In genomic region chr16:87316923-87317765, GRCh38 we compare ENCODE assay signal across 8 cellular contexts. TPM values are rescaled to one million over a fixed set of nuclear protein-coding genes. Genes with fewer than 3 reads are reported as not detected.
DNase-seq lines count a peak whose midpoint lies in the region; ATAC-seq and TF ChIP-seq lines count a peak whose summit lies in the region.

Gene C16orf95 (minus strand): TSS chr16:87317392. CDS start chr16:87317242, 150 bp downstream.

- intact Hi-C loops in PC-9 (cut with micrococcal nuclease; ENCODE audit: unreplicated experiment), result loop anchor here (5.0 kb wide), 2 partner anchors 65 to 320 kb away; partner anchors contain the start of gene FBXO31

- peak within 1 kb of the TSS; percentile 88 for H3K4me2 ChIP-seq in DOHH2 (ENCODE audit: low read length)
- H3K4me2 ChIP-seq in PC-9, result peak within 1 kb of the TSS; percentile 94

- H2AFZ ChIP-seq in PC-9, result peak within 1 kb of the TSS; percentile 98

- H3K4me1 Mint-ChIP-seq in activated T-cell treated with anti-CD3 and anti-CD28 coated beads, Interleukin-2, amount 50 U/mL, for 4 hours (ENCODE audit: low read depth), result peaks cover 14% of the 10 kb centered on the region

- H3F3A ChIP-seq in DOHH2 (ENCODE audit: control insufficient read depth, insufficient read depth) (peaks cover 3% of the 10 kb centered on the region; the same call in 1 of the 2 replicates), PC-9 (ENCODE audit: insufficient read depth, low read depth) (peaks cover 14% of the 10 kb centered on the region; the same call in 1 of the 2 replicates)

- no peaks in the 10 kb centered on the region for H3K27me3 Mint-ChIP-seq in activated T-cell treated with anti-CD3 and anti-CD28 coated beads, Interleukin-2, amount 50 U/mL, for 4 hours (ENCODE audit: low read depth)

- H4K20me1 ChIP-seq in DOHH2 (ENCODE audit: control insufficient read depth, insufficient read depth, low read depth, low read length), result no peaks in the 10 kb centered on the region
- no peaks in the 10 kb centered on the region for H4K20me1 ChIP-seq in PC-9 (ENCODE audit: insufficient read depth)

- TF ChIP-seq CTCF in DOHH2 (IDR thresholded peaks at IDR 0.05; ENCODE audit: low read depth, low read length, poor library complexity, severe bottlenecking), result peak; percentile 74
- peak; percentile 62 for TF ChIP-seq CTCF in PC-9 (conservative IDR thresholded peaks at IDR 0.05)

- H3K36me3 ChIP-seq in DOHH2 (ENCODE audit: control insufficient read depth, low read length) (peaks cover 19% of the 10 kb centered on the region), PC-9 (ENCODE audit: low read depth) (no peaks in the 10 kb centered on the region), muscle layer of colon (ENCODE audit: insufficient read depth, low read length) (no peaks in the 10 kb centered on the region)

- peak; percentile 89 for ATAC-seq in GM21737 (IDR thresholded peaks at IDR 0.05; ENCODE audit: unreplicated experiment)
- ATAC-seq in activated T-cell treated with anti-CD3 and anti-CD28 coated beads, Interleukin-2, amount 50 U/mL, for 4 hours, result peak; percentile 96
- ATAC-seq in esophagus mucosa, result peak; percentile 95

- CTCF ChIA-PET in PC-9 (lab: Charles Lee), result no interaction called here

- H3K9me2 ChIP-seq in DOHH2 (replicated peaks; ENCODE audit: control insufficient read depth, low read length) (no peaks in the 10 kb centered on the region), PC-9 (ENCODE audit: insufficient read depth) (no peaks in the 10 kb centered on the region)

- peaks cover 4% of the 10 kb centered on the region for H3K36me3 Mint-ChIP-seq in activated T-cell treated with anti-CD3 and anti-CD28 coated beads, Interleukin-2, amount 50 U/mL, for 4 hours (ENCODE audit: insufficient read depth)

- peak within 1 kb of the TSS; percentile 25 for H3K9ac ChIP-seq in muscle layer of colon (ENCODE audit: low read length)

- H3K4me3 ChIP-seq in DOHH2 (ENCODE audit: low read length), result peak within 1 kb of the TSS; percentile 87
- H3K4me3 ChIP-seq in PC-9, result peak within 1 kb of the TSS; percentile 99
- peak within 1 kb of the TSS; percentile 73 to 76 for H3K4me3 ChIP-seq in muscle layer of colon (ENCODE audit: low read depth in 1 of 2, low read length in 2 of 2)

- BruUV-seq in PC-9 (replicated peaks; lab: Mats Ljungman, UMichigan), result TSS peak; percentile 69

- no peaks in the 10 kb centered on the region for H3K27me3 ChIP-seq in DOHH2 (ENCODE audit: control insufficient read depth, low read length)
- H3K27me3 ChIP-seq in PC-9 (ENCODE audit: insufficient read depth, low read depth), result no peaks in the 10 kb centered on the region
- no peaks in the 10 kb centered on the region for H3K27me3 ChIP-seq in muscle layer of colon (ENCODE audit: control insufficient read depth in 1 of 2, insufficient read depth in 2 of 2, low read length in 2 of 2)

- H3K9me3 Mint-ChIP-seq in activated T-cell treated with anti-CD3 and anti-CD28 coated beads, Interleukin-2, amount 50 U/mL, for 4 hours, result no peaks in the 10 kb centered on the region

- DNase-seq in KG1 (lab: John Stamatoyannopoulos, UW), result peak; percentile 95
- peak; percentile 85 to 96 for DNase-seq in PC-9
- DNase-seq in activated T-cell treated with anti-CD3 and anti-CD28 coated beads, Interleukin-2, amount 50 U/mL, for 4 hours, result peak; percentile 97
- peak; percentile 97 for DNase-seq in stimulated activated CD8-positive, alpha-beta memory T cell treated with anti-CD3 and anti-CD28 coated beads, Interleukin-7, amount 100 ng/mL, for 1 hour (ENCODE audit: low read depth in 2 of 2)

- POLR2A ChIA-PET in PC-9 (lab: Charles Lee; ENCODE audit: unreplicated experiment), result interaction anchor here (0.6 to 1.0 kb wide), 6 partner anchors 66 to 766 kb away, joined by 3 to 6 read pairs (median 4); partner anchors contain the start of genes FBXO31 and KLHDC4

- H3K4me1 ChIP-seq in DOHH2 (ENCODE audit: control insufficient read depth, low read length) (peaks cover 21% of the 10 kb centered on the region), PC-9 (replicated peaks; ENCODE audit: insufficient read depth) (peaks cover 6% of the 10 kb centered on the region; the same call in 1 of the 2 replicates), muscle layer of colon (ENCODE audit: insufficient read depth, low read length) (peaks cover 8% of the 10 kb centered on the region)

- peaks cover 33% of the 10 kb centered on the region for H3K79me2 ChIP-seq in DOHH2 (ENCODE audit: control insufficient read depth, low read length)
- peaks cover 18% of the 10 kb centered on the region for H3K79me2 ChIP-seq in PC-9 (ENCODE audit: low read depth)

- H3K27ac ChIP-seq in DOHH2 (ENCODE audit: low read depth, low read length), result peak within 1 kb of the TSS; percentile 67
- peak within 1 kb of the TSS; percentile 86 for H3K27ac ChIP-seq in PC-9
- peak within 1 kb of the TSS; percentile 94 for H3K27ac ChIP-seq in muscle layer of colon (ENCODE audit: low read depth, low read length)

- no peaks in the 10 kb centered on the region for H3K9me3 ChIP-seq in DOHH2 (ENCODE audit: control insufficient read depth, insufficient read depth, low read length)
- H3K9me3 ChIP-seq in PC-9 (ENCODE audit: insufficient read depth, low read depth), result no peaks in the 10 kb centered on the region
- no peaks in the 10 kb centered on the region for H3K9me3 ChIP-seq in muscle layer of colon (ENCODE audit: low read length)

- peak within 1 kb of the TSS; percentile 93 for H3K4me3 Mint-ChIP-seq in activated T-cell treated with anti-CD3 and anti-CD28 coated beads, Interleukin-2, amount 50 U/mL, for 4 hours

RNA-seq across cellular contexts. Expression of gene C16orf95, which starts in this region (rescaled TPM):
- total RNA-seq in PC-9 (2021) (7.5 and 12.9 TPM in 2 replicates), esophagus mucosa (6.5 TPM)
- total RNA-seq in activated T-cell treated with anti-CD3 and anti-CD28 coated beads, Interleukin-2, amount 50 U/mL, for 4 hours, result 1 to 10 TPM; 3.5 to 5.7 (median 4.1) TPM

Comparison
In these comparisons a context has a peak if more than half of its experiments do, and no peak if none do; other contexts are left out.
1. Peak in every context shown above with its lines: DNase-seq, ATAC-seq, H3K4me3 ChIP-seq and H3K27ac ChIP-seq.